1 cellular context compared by ENCODE assay signal in genomic region chr1:9345471-9345870, GRCh38.
TF ChIP-seq lines count a peak whose summit lies in the region.

No MANE protein-coding gene starts in this region.

TF ChIP-seq in HepG2, 621 proteins besides CTCF, POLR2A, EP300 and RAD21 (continued from another document):
- TF ChIP-seq MYPOP (CRISPR knock-in tag; IDR thresholded peaks at IDR 0.05) (no peak), ZNF501 (CRISPR knock-in tag; IDR thresholded peaks at IDR 0.05) (no peak), ZFY (CRISPR knock-in tag; IDR thresholded peaks at IDR 0.05) (no peak), CSRNP2 (CRISPR knock-in tag; conservative IDR thresholded peaks at IDR 0.05; ENCODE audit: low read depth) (no peak), TBX2 (CRISPR knock-in tag; IDR thresholded peaks at IDR 0.05; ENCODE audit: borderline replicate concordance) (no peak), ESRRA (CRISPR knock-in tag; IDR thresholded peaks at IDR 0.05; ENCODE audit: low read depth) (no peak), MEIS1 (CRISPR knock-in tag; IDR thresholded peaks at IDR 0.05; ENCODE audit: borderline replicate concordance) (no peak), ZNF20 (CRISPR knock-in tag; IDR thresholded peaks at IDR 0.05) (no peak)
